In genomic region chr6:133227344-133227743, GRCh38 we compare ENCODE assay signal across 23 cellular contexts. TPM values are rescaled to one million over a fixed set of nuclear protein-coding genes. Genes with fewer than 3 reads are reported as not detected.
"Had no signal": no experiment of that assay in that cellular context is flagged by ENCODE, and none has a peak within 500 bp of the region (broad histone marks: within the 10 kb centered on the region; RNA-seq: fewer than 3 reads in every experiment).

No MANE protein-coding gene starts in this region.

- H3K27ac ChIP-seq: esophagus squamous epithelium, lower lobe of right lung, ovary, sigmoid colon, stomach, thyroid gland, vagina had no signal

- ATAC-seq: effector memory CD8-positive, alpha-beta T cell; left ventricle myocardium superior; lower lobe of right lung; natural killer cell; right cardiac atrium; stimulated activated effector memory CD8-positive, alpha-beta T cell treated with anti-CD3 and anti-CD28 coated beads, Interleukin-12 subunit alpha, Interleukin-12 subunit beta, amount 100 ng/mL, for 72 hours had no signal

- DNase-seq: effector memory CD8-positive, alpha-beta T cell; erythroblast; esophagus squamous epithelium; foreskin melanocyte; hypothalamus; left ventricle myocardium superior; lower lobe of right lung; natural killer cell; occipital lobe; ovary; posterior cingulate gyrus; psoas muscle; right cardiac atrium; sigmoid colon; stimulated activated CD4-positive, alpha-beta T cell treated with anti-CD3 and anti-CD28 coated beads, Interleukin-2, amount 100 ng/mL, for 24 hours; stimulated activated CD4-positive, alpha-beta T cell treated with anti-CD3 and anti-CD28 coated beads, Interleukin-4, amount 100 ng/mL, for 24 hours; stimulated activated naive CD4-positive, alpha-beta T cell treated with Interleukin-2 at 50 U/mL for 16 hours; stomach; thyroid gland; trophoblast cell had no signal

- H3K27me3 ChIP-seq: esophagus squamous epithelium, ovary, sigmoid colon, stomach, thyroid gland, vagina had no signal

- H3K9me3 ChIP-seq: esophagus squamous epithelium, lower lobe of right lung, ovary, psoas muscle, sigmoid colon, stomach, thyroid gland, vagina had no signal

- H3K4me1 ChIP-seq: esophagus squamous epithelium, lower lobe of right lung, sigmoid colon, stomach, thyroid gland, vagina had no signal

- H3K4me3 ChIP-seq: esophagus squamous epithelium, lower lobe of right lung, ovary, psoas muscle, sigmoid colon, stomach, thyroid gland, vagina had no signal

- H3K36me3 ChIP-seq: esophagus squamous epithelium, lower lobe of right lung, ovary, sigmoid colon, stomach, thyroid gland, vagina had no signal

RNA-seq across cellular contexts. Expression of gene EYA4, which starts 13.8 kb away (rescaled TPM):
- total RNA-seq: mononuclear cell, natural killer cell had no signal
